ENCODE assay signal across 20 cellular contexts in the genomic region with DNA sequence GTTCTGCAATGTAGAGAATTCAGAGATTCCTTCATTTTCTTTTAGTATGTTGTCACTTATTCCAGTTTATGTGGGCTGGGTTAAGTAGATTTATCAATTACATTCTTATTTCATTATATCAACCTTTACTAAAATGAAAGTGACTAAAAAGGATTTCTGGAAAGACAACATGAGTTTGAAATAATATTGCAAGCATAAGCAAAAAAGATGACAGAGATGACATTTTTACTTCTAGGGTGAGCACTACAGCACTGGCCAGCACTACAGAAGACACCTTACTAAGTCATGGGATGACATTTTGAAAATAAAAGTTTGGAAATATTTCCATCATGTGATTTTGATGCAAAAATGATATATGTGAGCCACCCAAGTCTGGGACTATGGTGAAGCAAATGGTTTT. TPM values are rescaled to one million over a fixed set of nuclear protein-coding genes. Genes with fewer than 3 reads are reported as not detected.
DNase-seq lines count a peak whose midpoint lies in the region; ATAC-seq, FAIRE-seq and TF ChIP-seq lines count a peak whose summit lies in the region.
"Had no signal": no experiment of that assay in that cellular context is flagged by ENCODE, and none has a peak within 500 bp of the region (broad histone marks: within the 10 kb centered on the region; RNA-seq: fewer than 3 reads in every experiment).

No MANE protein-coding gene starts in this region.

- H3K9me3 Mint-ChIP-seq in nephron progenitor cell, result peaks cover 4% of the 10 kb centered on the region
- H3K9me3 Mint-ChIP-seq: CD8-positive, alpha-beta T cell had no signal

- H3K27me3 ChIP-seq in HepG2 (ENCODE audit: control insufficient read depth in 1 of 2, insufficient read depth in 2 of 2, low read length in 2 of 2), result no peaks in the 10 kb centered on the region
- no peaks in the 10 kb centered on the region for H3K27me3 ChIP-seq in right lobe of liver
- H3K27me3 ChIP-seq in IMR-90 (ENCODE audit: control insufficient read depth, insufficient read depth, low read length), result no peaks in the 10 kb centered on the region

- no peak overlapping the region for H4K91ac ChIP-seq in IMR-90 (ENCODE audit: insufficient read depth, low read depth, low read length)

- no peak for FAIRE-seq in HepG2 (lab: Jason Lieb, UNC)
- FAIRE-seq: D721Med, GM12892, H54 had no signal

- dilution Hi-C loops in IMR-90 (cut with HindIII; ENCODE audit: low sequenced_read_pairs, unreplicated experiment), result no loop called here

- no peak overlapping the region for H2AFZ ChIP-seq in HepG2 (ENCODE audit: low read length)
- H2AFZ ChIP-seq in IMR-90 (replicated peaks; ENCODE audit: low read length, poor library complexity), result no peak overlapping the region

- H3K27ac ChIP-seq in HepG2 (ENCODE audit: extremely low read length, insufficient read depth, low read length) (no peak overlapping the region), right lobe of liver (no peak overlapping the region), IMR-90 (ENCODE audit: insufficient read depth, low read length) (no peak overlapping the region)

- H2AK9ac ChIP-seq in IMR-90 (replicated peaks; ENCODE audit: low read depth, low read length, poor library complexity), result no peak overlapping the region

- no peak overlapping the region for H2BK5ac ChIP-seq in IMR-90 (ENCODE audit: low read depth, low read length, poor library complexity, severe bottlenecking)

- H3K79me1 ChIP-seq in IMR-90 (ENCODE audit: low read depth in 1 of 2, low read length in 2 of 2), result peaks cover 0 to 11% of the 10 kb centered on the region in 2 experiments; a peak in 2 of 4 replicates

- peaks cover 2% of the 10 kb centered on the region for H3K9me1 ChIP-seq in IMR-90 (ENCODE audit: insufficient read depth, low read length)

- in situ Hi-C loops in HepG2 (cut with HindIII; ENCODE audit: extremely low pct_ligation_motif_present, low pct_unique_long_range_greater_than_20kb), result no loop called here
- in situ Hi-C loops in IMR-90 (cut with MboI; ENCODE audit: low sequenced_read_pairs), result no loop called here

- no peak overlapping the region for H3K23ac ChIP-seq in IMR-90 (ENCODE audit: low read depth, low read length)

- H3K4me3 ChIP-seq in HepG2 (replicated peaks in 1 of 3; ENCODE audit: insufficient read depth in 1 of 3, low read depth in 2 of 3, low read length in 3 of 3) (no peak overlapping the region), right lobe of liver (no peak overlapping the region), IMR-90 (ENCODE audit: insufficient read depth, low read depth, low read length) (no peak overlapping the region)
- H3K4me3 ChIP-seq: HAP-1 had no signal

- POLR2A ChIA-PET in HepG2 (lab: Yijun Ruan, JAX), result no interaction called here
- POLR2A ChIA-PET in IMR-90 (lab: Charles Lee; ENCODE audit: unreplicated experiment), result no interaction called here

- H3K56ac ChIP-seq in IMR-90 (ENCODE audit: extremely low read depth, insufficient read depth, low read length), result no peak overlapping the region

- H3K36me3 ChIP-seq in HepG2 (replicated peaks in 1 of 2; ENCODE audit: control insufficient read depth in 1 of 2, insufficient read depth in 2 of 2, low read length in 2 of 2) (no peaks in the 10 kb centered on the region), right lobe of liver (no peaks in the 10 kb centered on the region), IMR-90 (ENCODE audit: control insufficient read depth, insufficient read depth, low read length) (no peaks in the 10 kb centered on the region)
- H3K36me3 ChIP-seq: HAP-1 had no signal

- intact Hi-C loops in HepG2 (cut with micrococcal nuclease; ENCODE audit: unreplicated experiment), result no loop called here
- intact Hi-C loops in right lobe of liver (cut with DNase I), result no loop called here
- intact Hi-C loops in IMR-90 (cut with micrococcal nuclease), result loop anchor here (5.0 kb wide), 1 partner anchor 68 kb away; no protein-coding TSS in a partner anchor

- H4K8ac ChIP-seq in IMR-90 (ENCODE audit: low read depth in 2 of 2, low read length in 2 of 2), result no peak overlapping the region

- DNase-seq in HepG2 (ENCODE audit: low spot score) (no peak), right lobe of liver (no peak), IMR-90 (no peak), nephron progenitor cell (no peak), retina (no peak), DMS114 treated with DMSO at 0.1 percent for 48 hours (lab: John Stamatoyannopoulos, UW; ENCODE audit: unreplicated experiment) (no peak), NCI-H1417 treated with DMSO at 0.1 percent for 48 hours (lab: John Stamatoyannopoulos, UW) (no peak)
- DNase-seq: 8988T; C1 segment of cervical spinal cord; Caco-2; CD8-positive, alpha-beta T cell; DMS 273 treated with DMSO at 0.1 percent for 48 hours; DMS53; DMS79 treated with DMSO at 0.1 percent for 48 hours; GF-D8; GOT3 had no signal

- no peak overlapping the region for H2BK15ac ChIP-seq in IMR-90 (ENCODE audit: low read depth, low read length)

- CTCF ChIA-PET in HepG2 (lab: Yijun Ruan, JAX; ENCODE audit: low intra/inter-chr PET ratio, low total read pairs), result no interaction called here
- CTCF ChIA-PET in IMR-90 (lab: Yijun Ruan, JAX), result no interaction called here

- peaks cover 26% of the 10 kb centered on the region for H3K79me2 ChIP-seq in HepG2 (ENCODE audit: insufficient read depth, low read length)

- TF ChIP-seq EP300 in HepG2 (IDR thresholded peaks at IDR 0.05; ENCODE audit: low read depth in 2 of 2, low read length in 2 of 2) (no peak), HepG2 (CRISPR knock-in tag; IDR thresholded peaks at IDR 0.05; ENCODE audit: borderline replicate concordance) (no peak)

- TF ChIP-seq POLR2A in HepG2 (IDR thresholded peaks at IDR 0.05; ENCODE audit: insufficient read depth in 1 of 2, low read depth in 2 of 2, low read length in 2 of 2) (no peak), right lobe of liver (IDR thresholded peaks at IDR 0.05) (no peak), IMR-90 (IDR thresholded peaks at IDR 0.05; ENCODE audit: low read depth, low read length) (no peak)

- TF ChIP-seq CTCF in HepG2 (CRISPR knock-in tag; IDR thresholded peaks at IDR 0.05) (no peak), right lobe of liver (IDR thresholded peaks at IDR 0.05) (no peak), IMR-90 (conservative IDR thresholded peaks at IDR 0.05; ENCODE audit: low read depth, low read length) (no peak), nephron progenitor cell (IDR thresholded peaks at IDR 0.05) (no peak)

- H3K36me3 Mint-ChIP-seq in nephron progenitor cell (ENCODE audit: low read depth), result no peaks in the 10 kb centered on the region

- H2BK20ac ChIP-seq in IMR-90 (ENCODE audit: low read depth, low read length), result no peak overlapping the region

- no peak overlapping the region for H2AK5ac ChIP-seq in IMR-90 (ENCODE audit: low read depth, low read length)

- H3K9me3 ChIP-seq in HepG2 (ENCODE audit: low read length) (no peaks in the 10 kb centered on the region), right lobe of liver (no peaks in the 10 kb centered on the region), IMR-90 (ENCODE audit: control insufficient read depth, insufficient read depth, low read length) (peaks cover 2% of the 10 kb centered on the region; the same call in 1 of the 2 replicates)
- H3K9me3 ChIP-seq: HAP-1 had no signal

- H4K20me1 ChIP-seq in HepG2 (ENCODE audit: insufficient read depth, low read length), result peaks cover 15% of the 10 kb centered on the region; the same call in 1 of the 2 replicates
- H4K20me1 ChIP-seq in IMR-90 (ENCODE audit: insufficient read depth, low read length), result peaks cover 11% of the 10 kb centered on the region

- H3K9ac ChIP-seq in HepG2 (ENCODE audit: insufficient read depth, low read depth, low read length) (no peak overlapping the region), IMR-90 (ENCODE audit: low read depth, low read length) (no peak overlapping the region)

- no peak overlapping the region for H2BK120ac ChIP-seq in IMR-90 (ENCODE audit: low read depth, low read length)

- TF ChIP-seq RAD21 in HepG2 (CRISPR knock-in tag; IDR thresholded peaks at IDR 0.05) (no peak), IMR-90 (IDR thresholded peaks at IDR 0.05; ENCODE audit: low read length) (no peak)

- no peaks in the 10 kb centered on the region for H3K4me1 Mint-ChIP-seq in nephron progenitor cell

- peak overlapping the region; percentile 24 for H3K4me3 Mint-ChIP-seq in nephron progenitor cell
- H3K4me3 Mint-ChIP-seq: CD8-positive, alpha-beta T cell had no signal

- BruUV-seq in HepG2 (replicated peaks; lab: Mats Ljungman, UMichigan) (no TSS peak), IMR-90 (replicated peaks; lab: Mats Ljungman, UMichigan) (no TSS peak)

- no peak overlapping the region for H3K4me2 ChIP-seq in HepG2 (ENCODE audit: low read depth, low read length)
- no peak overlapping the region for H3K4me2 ChIP-seq in IMR-90 (ENCODE audit: low read depth, low read length)

- peaks cover 4% of the 10 kb centered on the region for H3K27me3 Mint-ChIP-seq in nephron progenitor cell (ENCODE audit: low read depth, poor library complexity)

- H3K4me1 ChIP-seq in HepG2 (ENCODE audit: insufficient read depth, low read length), result peaks cover 14% of the 10 kb centered on the region
- peaks cover 0 to 12% (median 5%) of the 10 kb centered on the region in 4 donors for H3K4me1 ChIP-seq in right lobe of liver
- peaks cover 1% of the 10 kb centered on the region; the same call in 1 of the 2 replicates for H3K4me1 ChIP-seq in IMR-90 (ENCODE audit: control insufficient read depth, insufficient read depth, low read length)

- H3K27ac Mint-ChIP-seq in nephron progenitor cell, result no peak overlapping the region
- H3K27ac Mint-ChIP-seq: CD8-positive, alpha-beta T cell had no signal

- H3K14ac ChIP-seq in IMR-90 (replicated peaks; ENCODE audit: low read depth, low read length), result no peak overlapping the region

- H3K4ac ChIP-seq in IMR-90 (ENCODE audit: low read depth, low read length), result no peak overlapping the region

- H3K18ac ChIP-seq in IMR-90 (ENCODE audit: low read depth, low read length), result no peak overlapping the region

- no peak for ATAC-seq in HepG2
- no peak for ATAC-seq in right lobe of liver
- no peak for ATAC-seq in IMR-90 (ENCODE audit: low read depth)
- ATAC-seq: CD8-positive, alpha-beta T cell had no signal

- no peak overlapping the region for H4K5ac ChIP-seq in IMR-90 (ENCODE audit: low read depth, low read length)

RNA-seq across cellular contexts. Expression of a gene that starts 2.1 kb away (rescaled TPM):
- total RNA-seq in HepG2 (2016; rRNA removed; fragmentation: Illumina TruSeq; extraction: Trizol), result 52.7 and 64.6 TPM in 2 replicates
- total RNA-seq in HepG2 (2016; cell fraction: cytosol; rRNA removed; fragmentation: Illumina TruSeq; extraction: Trizol; ENCODE audit: low read depth), result 3.7 and 4.9 TPM in 2 replicates
- total RNA-seq in HepG2 (2016; cell fraction: insoluble cytoplasmic fraction; rRNA removed; fragmentation: Illumina TruSeq; extraction: Trizol), result 49.1 and 64.0 TPM in 2 replicates
- total RNA-seq in HepG2 (2016; cell fraction: membrane; rRNA removed; fragmentation: Illumina TruSeq; extraction: Trizol), result 8.6 and 8.7 TPM in 2 replicates
- total RNA-seq in HepG2 (2016; cell fraction: nucleus; rRNA removed; fragmentation: Illumina TruSeq; extraction: Trizol), result 72.1 and 75.8 TPM in 2 replicates
- 10.6 and 12.2 TPM in 2 replicates for polyA plus RNA-seq in HepG2 (2011; rRNA removed)
- 5.1 and 8.8 TPM in 2 replicates for polyA plus RNA-seq in HepG2 (2011; cell fraction: cytosol; rRNA removed)
- 12.3 and 15.3 TPM in 2 replicates for polyA plus RNA-seq in HepG2 (2011; cell fraction: nucleus; rRNA removed)
- polyA plus RNA-seq in HepG2 (2012), result 22.9 and 24.4 TPM in 2 replicates
- polyA plus RNA-seq in HepG2 (2016; cell fraction: cytosol; fragmentation: Illumina TruSeq; extraction: Trizol; ENCODE audit: low read depth), result 0.53 and 0.69 TPM in 2 replicates
- 30.8 and 33.7 TPM in 2 replicates for polyA plus RNA-seq in HepG2 (2016; cell fraction: insoluble cytoplasmic fraction; fragmentation: Illumina TruSeq; extraction: Trizol; ENCODE audit: low read depth)
- 1.9 and 2.6 TPM in 2 replicates for polyA plus RNA-seq in HepG2 (2016; cell fraction: membrane; fragmentation: Illumina TruSeq; extraction: Trizol; ENCODE audit: low read depth)
- 44.4 and 45.2 TPM in 2 replicates for polyA plus RNA-seq in HepG2 (2016; cell fraction: nucleus; fragmentation: Illumina TruSeq; extraction: Trizol; ENCODE audit: insufficient read depth, low read depth)
- 23.4 and 26.6 TPM in 2 replicates for polyA minus RNA-seq in HepG2 (2011; rRNA and poly(A)+ RNA removed; ENCODE audit: low replicate concordance)
- polyA minus RNA-seq in HepG2 (2011; cell fraction: cytosol; rRNA and poly(A)+ RNA removed), result 12.4 and 17.0 TPM in 2 replicates
- polyA minus RNA-seq in HepG2 (2011; cell fraction: nucleus; rRNA and poly(A)+ RNA removed), result 100 and 119 TPM in 2 replicates
- 10 to 100 TPM; 25.2 to 38.1 (median 29.6) TPM for total RNA-seq in right lobe of liver
- total RNA-seq in IMR-90 (2012; rRNA removed), result 110 and 117 TPM in 2 replicates
- polyA plus RNA-seq in IMR-90 (2012; rRNA removed), result 12.4 and 15.0 TPM in 2 replicates
- 3.8 and 5.9 TPM in 2 replicates for polyA plus RNA-seq in IMR-90 (2012; cell fraction: cytosol; rRNA removed)
- polyA plus RNA-seq in IMR-90 (2012; cell fraction: nucleus; rRNA removed; ENCODE audit: low replicate concordance), result 5.9 and 41.8 TPM in 2 replicates
